Comparison of ENCODE assay signal across 23 cellular contexts in genomic region chr17:59727817-59728533, GRCh38. TPM values are rescaled to one million over a fixed set of nuclear protein-coding genes. Genes with fewer than 3 reads are reported as not detected.
DNase-seq lines count a peak whose midpoint lies in the region; ATAC-seq and TF ChIP-seq lines count a peak whose summit lies in the region.
"Had no signal": no experiment of that assay in that cellular context is flagged by ENCODE, and none has a peak within 500 bp of the region (broad histone marks: within the 10 kb centered on the region; RNA-seq: fewer than 3 reads in every experiment).

No MANE protein-coding gene starts in this region.

- peaks cover 78% of the 10 kb centered on the region for H3K4me1 Mint-ChIP-seq in CD14-positive monocyte

- DNase-seq in CD14-positive monocyte (ENCODE audit: low spot score) (no peak), body of pancreas (no peak), left ventricle myocardium superior (no peak)
- no peak for DNase-seq in activated naive CD4-positive, alpha-beta T cell (lab: John Stamatoyannopoulos, UW)
- DNase-seq: CD4-positive, CD25-positive, alpha-beta regulatory T cell; DMS79 treated with DMSO at 0.1 percent for 48 hours; GOT3; MM.1S; NCI-H1048; NCI-H1436; NCI-H1930; NCI-H226; NCI-H524 treated with DMSO at 0.1 percent for 48 hours; RPMI8226; SHP77; SW 1271 had no signal

- 84 to 97% methylated on average over 1 of the region's 1 CpG for WGBS in body of pancreas, 2 donors

- ATAC-seq in body of pancreas = peak; percentile 52
- no peak for ATAC-seq in left ventricle myocardium superior
- ATAC-seq in GM18519 (IDR thresholded peaks at IDR 0.05; ENCODE audit: low FRiP score, unreplicated experiment) = no peak
- ATAC-seq in GM18870 (IDR thresholded peaks at IDR 0.05; ENCODE audit: unreplicated experiment) = no peak
- ATAC-seq: GM12878 had no signal

- POLR2A ChIA-PET in HEK293 (lab: Yijun Ruan, JAX) = no interaction called here

- peaks cover 16% of the 10 kb centered on the region for H3K4me1 ChIP-seq in HEK293 (ENCODE audit: control insufficient read depth, insufficient read depth, low read length)
- H3K4me1 ChIP-seq in body of pancreas = peaks cover 41% of the 10 kb centered on the region
- H3K4me1 ChIP-seq in neutrophil (ENCODE audit: control insufficient read depth in 1 of 2, insufficient read depth in 1 of 2, low read depth in 1 of 2, low read length in 1 of 2) = peaks cover 80 to 88% of the 10 kb centered on the region in 2 experiments

- peaks cover 0 to 2% (median 0%) of the 10 kb centered on the region in 3 donors for H3K27me3 Mint-ChIP-seq in CD14-positive monocyte (ENCODE audit: low read depth in 3 of 3)
- H3K27me3 Mint-ChIP-seq: B cell; CD4-positive, CD25-positive, alpha-beta regulatory T cell had no signal

- H3K36me3 ChIP-seq in HEK293 (ENCODE audit: control insufficient read depth in 2 of 2, insufficient read depth in 1 of 2, low read length in 2 of 2) (peaks cover 0 to 7% of the 10 kb centered on the region in 2 experiments; a peak in 2 of 3 replicates), body of pancreas (replicated peaks in 1 of 2; ENCODE audit: insufficient read depth in 1 of 2, low read depth in 2 of 2) (no peaks in the 10 kb centered on the region), neutrophil (peaks cover 17% of the 10 kb centered on the region)

- H3K27me3 ChIP-seq in body of pancreas = no peaks in the 10 kb centered on the region
- no peaks in the 10 kb centered on the region for H3K27me3 ChIP-seq in neutrophil

- no peaks in the 10 kb centered on the region for H3K9me3 ChIP-seq in HEK293 (ENCODE audit: control insufficient read depth, insufficient read depth, low read depth, low read length)
- H3K9me3 ChIP-seq in body of pancreas = no peaks in the 10 kb centered on the region
- no peaks in the 10 kb centered on the region for H3K9me3 ChIP-seq in neutrophil

- CTCF ChIA-PET in HEK293 (lab: Yijun Ruan, JAX) = no interaction called here

- H3K4me3 ChIP-seq in HEK293 (ENCODE audit: low read depth, low read length) = no peak overlapping the region
- H3K4me3 ChIP-seq in body of pancreas = no peak overlapping the region
- H3K4me3 ChIP-seq in neutrophil (ENCODE audit: low read depth in 1 of 2, low read length in 1 of 2) = peak overlapping the region in 1 of 2 experiments; percentile 72
- H3K4me3 ChIP-seq: GM12878, SK-N-MC had no signal

- no peak overlapping the region for H3K4me3 Mint-ChIP-seq in CD14-positive monocyte
- H3K4me3 Mint-ChIP-seq: B cell; CD4-positive, CD25-positive, alpha-beta regulatory T cell had no signal

- TF ChIP-seq POLR2A in body of pancreas (IDR thresholded peaks at IDR 0.05) = no peak

- H3K27ac Mint-ChIP-seq in CD14-positive monocyte = peak overlapping the region in 5 of 7 donors; percentile 11 to 96 (median 75)
- H3K27ac Mint-ChIP-seq: B cell; CD4-positive, CD25-positive, alpha-beta regulatory T cell had no signal

- TF ChIP-seq CTCF in CD14-positive monocyte (IDR thresholded peaks at IDR 0.05) = no peak
- TF ChIP-seq CTCF in HEK293 (tag by site-specific recombination; IDR thresholded peaks at IDR 0.05) = no peak
- TF ChIP-seq CTCF in body of pancreas (IDR thresholded peaks at IDR 0.05) = no peak
- TF ChIP-seq CTCF in neutrophil (IDR thresholded peaks at IDR 0.05) = no peak

- H3K9me3 Mint-ChIP-seq in CD14-positive monocyte = no peaks in the 10 kb centered on the region
- H3K9me3 Mint-ChIP-seq: CD4-positive, CD25-positive, alpha-beta regulatory T cell had no signal

- intact Hi-C loops in CD14-positive monocyte (cut with micrococcal nuclease) (no loop called here), body of pancreas (cut with DNase I) (no loop called here), left ventricle myocardium superior (cut with micrococcal nuclease) (no loop called here)

- peaks cover 14 to 20% of the 10 kb centered on the region in 2 donors for H3K36me3 Mint-ChIP-seq in CD14-positive monocyte
- H3K36me3 Mint-ChIP-seq: CD4-positive, CD25-positive, alpha-beta regulatory T cell had no signal

- H3K27ac ChIP-seq in HEK293 (ENCODE audit: extremely low read depth, low read depth, low read length) (no peak overlapping the region), body of pancreas (no peak overlapping the region), neutrophil (peak overlapping the region; percentile 98)
- H3K27ac ChIP-seq: SK-N-MC had no signal

TF ChIP-seq in HEK293, 187 proteins besides CTCF, POLR2A, EP300 and RAD21:
- TF ChIP-seq PRDM6 (tag by site-specific recombination; IDR thresholded peaks at IDR 0.05) (peak; percentile 62; the same call in 1 of the 2 replicates), ZNF157 (tag by site-specific recombination; IDR thresholded peaks at IDR 0.05) (no peak), PRDM1 (tag by site-specific recombination; IDR thresholded peaks at IDR 0.05) (0 out of 2 replicates have a peak, but pooled peaks have one; percentile 19)

RNA-seq across cellular contexts. Expression of gene VMP1, which starts 20.5 kb away (rescaled TPM):
- polyA plus RNA-seq in CD14-positive monocyte = 100 to 1,000 TPM; 386 to 511 TPM
- total RNA-seq in body of pancreas = 100 to 1,000 TPM; 174 to 259 TPM
- total RNA-seq in left ventricle myocardium superior = 55.9 TPM

RNA-seq across cellular contexts. Expression of gene PTRH2, which starts 20.7 kb away (rescaled TPM):
- polyA plus RNA-seq in CD14-positive monocyte = 10 to 100 TPM; 26.0 to 27.0 TPM
- total RNA-seq in body of pancreas = 10 to 100 TPM; 15.3 to 15.5 TPM
- total RNA-seq in left ventricle myocardium superior = 10.4 TPM
